In the genomic region with DNA sequence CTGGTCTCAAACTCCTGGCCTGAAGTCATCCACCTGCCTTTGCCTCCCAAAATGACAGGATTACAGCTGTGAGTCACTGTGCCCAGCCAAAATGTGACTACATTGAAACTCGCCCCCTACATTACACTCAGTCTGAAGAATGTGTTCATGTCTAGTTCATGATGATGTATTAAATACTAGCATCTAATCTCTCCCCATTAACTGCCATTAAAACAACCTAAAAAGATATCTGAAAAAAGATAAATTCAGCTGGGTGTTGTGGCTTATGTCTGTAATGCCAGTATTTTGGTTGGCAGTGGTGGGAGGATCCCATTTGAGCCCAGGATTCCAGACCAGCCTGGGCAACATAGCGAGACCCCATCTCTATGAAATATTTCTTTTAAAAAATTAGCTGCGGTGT, we compare ENCODE assay signal across 1 cellular context.
TF ChIP-seq lines count a peak whose summit lies in the region.

No MANE protein-coding gene starts in this region.

TF ChIP-seq in IMR-90, 13 proteins besides CTCF, POLR2A, EP300 and RAD21:
- TF ChIP-seq MXI1 (IDR thresholded peaks at IDR 0.05; ENCODE audit: borderline replicate concordance, low read depth, low read length) (no peak), CEBPB (IDR thresholded peaks at IDR 0.05; ENCODE audit: low read depth, low read length) (no peak), RCOR1 (IDR thresholded peaks at IDR 0.05; ENCODE audit: insufficient replicate concordance, low read length) (no peak), ELK1 (IDR thresholded peaks at IDR 0.05; ENCODE audit: borderline replicate concordance, low read depth, low read length) (no peak), RFX5 (IDR thresholded peaks at IDR 0.05; ENCODE audit: low read depth, low read length) (no peak), BHLHE40 (IDR thresholded peaks at IDR 0.05; ENCODE audit: low read depth, low read length) (no peak), FOS (IDR thresholded peaks at IDR 0.05; ENCODE audit: low read depth, low read length) (no peak), SMC3 (IDR thresholded peaks at IDR 0.05; ENCODE audit: low read depth, low read length) (no peak), MAZ (IDR thresholded peaks at IDR 0.05; ENCODE audit: borderline replicate concordance, low read depth, low read length) (no peak), CHD1 (IDR thresholded peaks at IDR 0.05; ENCODE audit: low read depth, low read length) (no peak)
TF ChIP-seq in IMR-90: peak in this region for 0.
